23 cellular contexts compared by ENCODE assay signal in genomic region chr4:81180916-81181315, GRCh38. TPM values are rescaled to one million over a fixed set of nuclear protein-coding genes. Genes with fewer than 3 reads are reported as not detected.
A peak's percentile ranks its signal among the peaks of the same experiment; 100 is the strongest.
DNase-seq lines count a peak whose midpoint lies in the region; ATAC-seq, FAIRE-seq and TF ChIP-seq lines count a peak whose summit lies in the region.
"Had no signal": no experiment of that assay in that cellular context is flagged by ENCODE, and none has a peak within 500 bp of the region (broad histone marks: within the 10 kb centered on the region; RNA-seq: fewer than 3 reads in every experiment).

No MANE protein-coding gene starts in this region.

- H3K9me2 ChIP-seq in GM23248 (ENCODE audit: insufficient read depth): no peaks in the 10 kb centered on the region
- H3K9me2 ChIP-seq: SK-N-SH had no signal

- no peak for TF ChIP-seq POLR2A in HepG2 (IDR thresholded peaks at IDR 0.05; ENCODE audit: insufficient read depth in 1 of 2, low read depth in 2 of 2, low read length in 2 of 2)

- H3K4me2 ChIP-seq in GM23248 (ENCODE audit: unreplicated experiment) (no peak overlapping the region), HepG2 (ENCODE audit: low read depth, low read length) (no peak overlapping the region)
- H3K4me2 ChIP-seq: SK-N-SH had no signal

- H4K20me1 ChIP-seq in GM23248 (ENCODE audit: insufficient read depth) (no peaks in the 10 kb centered on the region), HepG2 (ENCODE audit: insufficient read depth, low read length) (no peaks in the 10 kb centered on the region)

- TF ChIP-seq RAD21 in HepG2 (CRISPR knock-in tag; IDR thresholded peaks at IDR 0.05): no peak

- no peak overlapping the region for H2AFZ ChIP-seq in GM23248
- no peak overlapping the region for H2AFZ ChIP-seq in HepG2 (ENCODE audit: low read length)

- no TSS peak for BruUV-seq in HepG2 (replicated peaks; lab: Mats Ljungman, UMichigan)

- ATAC-seq in HepG2: no peak
- ATAC-seq: CD8-positive, alpha-beta T cell; HCT116 had no signal

- H3K4me3 ChIP-seq in AG10803 (ENCODE audit: low read length): no peak overlapping the region
- H3K4me3 ChIP-seq in GM23248: no peak overlapping the region
- no peak overlapping the region for H3K4me3 ChIP-seq in adipocyte (ENCODE audit: low read length)
- no peak overlapping the region for H3K4me3 ChIP-seq in fibroblast of mammary gland (ENCODE audit: control insufficient read depth, low read depth, low read length)
- no peak overlapping the region for H3K4me3 ChIP-seq in HepG2 (replicated peaks in 1 of 3; ENCODE audit: insufficient read depth in 1 of 3, low read depth in 2 of 3, low read length in 3 of 3)

- H3K36me3 ChIP-seq in GM23248 (ENCODE audit: low read depth): no peaks in the 10 kb centered on the region
- no peaks in the 10 kb centered on the region for H3K36me3 ChIP-seq in adipocyte (ENCODE audit: control insufficient read depth, insufficient read depth, low read length, severe bottlenecking)
- H3K36me3 ChIP-seq in HepG2 (replicated peaks in 1 of 2; ENCODE audit: control insufficient read depth in 1 of 2, insufficient read depth in 2 of 2, low read length in 2 of 2): no peaks in the 10 kb centered on the region

- no peak overlapping the region for H3K9ac ChIP-seq in GM23248
- H3K9ac ChIP-seq in adipocyte (ENCODE audit: low read length): no peak overlapping the region
- H3K9ac ChIP-seq in HepG2 (ENCODE audit: insufficient read depth, low read depth, low read length): no peak overlapping the region
- H3K9ac ChIP-seq: SK-N-SH had no signal

- H3K79me2 ChIP-seq in GM23248 (ENCODE audit: insufficient read depth) (peaks cover 6% of the 10 kb centered on the region), HepG2 (ENCODE audit: insufficient read depth, low read length) (no peaks in the 10 kb centered on the region)

- DNase-seq in AG10803 (ENCODE audit: low read depth) (peak; percentile 36), GM23248 (peak; percentile 25), adipocyte (ENCODE audit: low read depth) (peak; percentile 19), fibroblast of mammary gland (ENCODE audit: low read depth) (peak; percentile 31), NCI-H69 (lab: John Stamatoyannopoulos, UW) (no peak), HepG2 (ENCODE audit: low spot score) (no peak), NCI-H748 treated with DMSO at 0.1 percent for 48 hours (lab: John Stamatoyannopoulos, UW) (no peak), NCI-H1436 treated with DMSO at 0.1 percent for 48 hours (lab: John Stamatoyannopoulos, UW) (no peak)
- DNase-seq: ACHN; C1 segment of cervical spinal cord; CD8-positive, alpha-beta T cell; GF-D8; GOT3; NCI-H1092 treated with DMSO at 0.1 percent for 48 hours; NCI-H146; NCI-H2029; NCI-H226; NCI-H510A treated with DMSO at 0.1 percent for 48 hours; NCI-H82; RPMI8226; SHP77; SK-N-SH had no signal

- CTCF ChIA-PET in HepG2 (lab: Yijun Ruan, JAX; ENCODE audit: low intra/inter-chr PET ratio, low total read pairs): no interaction called here

- no peak overlapping the region for H3K27ac ChIP-seq in GM23248
- H3K27ac ChIP-seq in HepG2 (ENCODE audit: extremely low read length, insufficient read depth, low read length): no peak overlapping the region

- WGBS in GM23248 (ENCODE audit: low coverage in 1 of 2, low lambda C conversion rate in 2 of 2, missing lambda C conversion rate in 2 of 2), 2 experiments: 4 to 8% methylated on average over 1 of the region's 1 CpG
- 0% methylated on average over 1 of the region's 1 CpG for WGBS in HepG2 (ENCODE audit: low lambda C conversion rate)

- TF ChIP-seq EP300 in HepG2 (IDR thresholded peaks at IDR 0.05; ENCODE audit: low read depth in 2 of 2, low read length in 2 of 2): no peak
- no peak for TF ChIP-seq EP300 in HepG2 (CRISPR knock-in tag; IDR thresholded peaks at IDR 0.05; ENCODE audit: borderline replicate concordance)

- no peaks in the 10 kb centered on the region; the same call in 1 of the 2 replicates for H3K4me1 ChIP-seq in GM23248 (ENCODE audit: insufficient read depth)
- peaks cover 2% of the 10 kb centered on the region for H3K4me1 ChIP-seq in adipocyte (ENCODE audit: control insufficient read depth, insufficient read depth, low read length)
- H3K4me1 ChIP-seq in HepG2 (ENCODE audit: insufficient read depth, low read length): no peaks in the 10 kb centered on the region

- POLR2A ChIA-PET in HepG2 (lab: Yijun Ruan, JAX): no interaction called here

- H3K9me3 ChIP-seq in GM23248 (ENCODE audit: low read depth) (no peaks in the 10 kb centered on the region), adipocyte (ENCODE audit: control insufficient read depth, low read length) (peaks cover 2% of the 10 kb centered on the region), HepG2 (ENCODE audit: low read length) (no peaks in the 10 kb centered on the region)
- H3K9me3 ChIP-seq: SK-N-SH had no signal

- intact Hi-C loops in HepG2 (cut with micrococcal nuclease; ENCODE audit: unreplicated experiment): no loop called here

- in situ Hi-C loops in GM23248 (cut with MboI): no loop called here
- in situ Hi-C loops in HepG2 (cut with HindIII; ENCODE audit: extremely low pct_ligation_motif_present, low pct_unique_long_range_greater_than_20kb): no loop called here

- H3F3A ChIP-seq in GM23248 (ENCODE audit: insufficient read depth): no peaks in the 10 kb centered on the region

- no peak for FAIRE-seq in HepG2 (lab: Jason Lieb, UNC)

- TF ChIP-seq CTCF in AG10803 (conservative IDR thresholded peaks at IDR 0.05; ENCODE audit: low read length): no peak
- TF ChIP-seq CTCF in fibroblast of mammary gland (conservative IDR thresholded peaks at IDR 0.05; ENCODE audit: control insufficient read depth, insufficient read depth, low read depth, low read length): no peak
- TF ChIP-seq CTCF in HepG2 (CRISPR knock-in tag; IDR thresholded peaks at IDR 0.05): no peak

- H3K27me3 ChIP-seq in GM23248 (replicated peaks; ENCODE audit: insufficient read depth): no peaks in the 10 kb centered on the region
- no peaks in the 10 kb centered on the region for H3K27me3 ChIP-seq in adipocyte (replicated peaks; ENCODE audit: control insufficient read depth, insufficient read depth, low read length)
- H3K27me3 ChIP-seq in HepG2 (ENCODE audit: control insufficient read depth in 1 of 2, insufficient read depth in 2 of 2, low read length in 2 of 2): no peaks in the 10 kb centered on the region

TF ChIP-seq in HepG2, 621 proteins besides CTCF, POLR2A, EP300 and RAD21:
- TF ChIP-seq MEIS2 (CRISPR knock-in tag; IDR thresholded peaks at IDR 0.05) (no peak), RFX3 (CRISPR knock-in tag; IDR thresholded peaks at IDR 0.05) (no peak), ZNF770 (CRISPR knock-in tag; IDR thresholded peaks at IDR 0.05) (no peak), ZNF253 (CRISPR knock-in tag; IDR thresholded peaks at IDR 0.05; ENCODE audit: borderline replicate concordance) (no peak), DPF2 (CRISPR knock-in tag; IDR thresholded peaks at IDR 0.05; ENCODE audit: borderline replicate concordance, low read depth) (no peak), NFKB2 (CRISPR knock-in tag; IDR thresholded peaks at IDR 0.05; ENCODE audit: borderline replicate concordance) (no peak), ZNF782 (CRISPR knock-in tag; IDR thresholded peaks at IDR 0.05; ENCODE audit: borderline replicate concordance) (no peak), ZNF761 (CRISPR knock-in tag; conservative IDR thresholded peaks at IDR 0.05) (no peak), NFYB (CRISPR knock-in tag; IDR thresholded peaks at IDR 0.05) (no peak)

RNA-seq across cellular contexts. Expression of gene PRKG2, which starts 34.1 kb away (rescaled TPM):
- 4.6 and 7.3 TPM in 2 replicates for total RNA-seq in GM23248 (2014; rRNA removed; shearing (Covaris generic))
- polyA plus RNA-seq in GM23248 (2016; fragmentation: Nextera tagmentation; extraction: Ambion mirVana) (4.7 and 5.4 TPM in 2 replicates), HepG2 (2011; rRNA removed) (0.03 and 0.04 TPM in 2 replicates)
- 0.04 TPM in 1 of 2 replicates, not detected in the other for total RNA-seq in HepG2 (2016; rRNA removed; fragmentation: Illumina TruSeq; extraction: Trizol)
- not detected in 2 replicates for total RNA-seq in HepG2 (2016; cell fraction: cytosol; rRNA removed; fragmentation: Illumina TruSeq; extraction: Trizol; ENCODE audit: low read depth)
- not detected in 2 replicates for total RNA-seq in HepG2 (2016; cell fraction: insoluble cytoplasmic fraction; rRNA removed; fragmentation: Illumina TruSeq; extraction: Trizol)
- not detected in 2 replicates for total RNA-seq in HepG2 (2016; cell fraction: membrane; rRNA removed; fragmentation: Illumina TruSeq; extraction: Trizol)
- not detected in 2 replicates for total RNA-seq in HepG2 (2016; cell fraction: nucleus; rRNA removed; fragmentation: Illumina TruSeq; extraction: Trizol)
- polyA plus RNA-seq in HepG2 (2011; cell fraction: cytosol; rRNA removed): 0.04 TPM in 1 of 2 replicates, not detected in the other
- not detected in 2 replicates for polyA plus RNA-seq in HepG2 (2011; cell fraction: nucleus; rRNA removed)
- polyA plus RNA-seq in HepG2 (2012): 0.04 TPM in 1 of 2 replicates, not detected in the other
- polyA plus RNA-seq in HepG2 (2016; cell fraction: cytosol; fragmentation: Illumina TruSeq; extraction: Trizol; ENCODE audit: low read depth): not detected in 2 replicates
- polyA plus RNA-seq in HepG2 (2016; cell fraction: insoluble cytoplasmic fraction; fragmentation: Illumina TruSeq; extraction: Trizol; ENCODE audit: low read depth): not detected in 2 replicates
- polyA plus RNA-seq in HepG2 (2016; cell fraction: membrane; fragmentation: Illumina TruSeq; extraction: Trizol; ENCODE audit: low read depth): 0.03 TPM in 1 of 2 replicates, not detected in the other
- polyA plus RNA-seq in HepG2 (2016; cell fraction: nucleus; fragmentation: Illumina TruSeq; extraction: Trizol; ENCODE audit: insufficient read depth, low read depth): not detected in 2 replicates
- 0.08 TPM in 1 of 2 replicates, not detected in the other for polyA minus RNA-seq in HepG2 (2011; rRNA and poly(A)+ RNA removed; ENCODE audit: low replicate concordance)
- polyA minus RNA-seq in HepG2 (2011; cell fraction: cytosol; rRNA and poly(A)+ RNA removed): not detected in 2 replicates
- polyA minus RNA-seq in HepG2 (2011; cell fraction: nucleus; rRNA and poly(A)+ RNA removed): 0.77 TPM in 1 of 2 replicates, not detected in the other
- polyA plus RNA-seq: SK-N-SH had no signal

Comparison
In these comparisons a context has a peak if more than half of its experiments do, and no peak if none do; other contexts are left out.
1. DNase-seq: peak in AG10803 (single experiment), GM23248 (single experiment), adipocyte (single experiment) and fibroblast of mammary gland (single experiment); none in NCI-H69 (single experiment), HepG2 (single experiment), NCI-H748 treated with DMSO at 0.1 percent for 48 hours (single experiment) and NCI-H1436 treated with DMSO at 0.1 percent for 48 hours (single experiment).